In the genomic region with DNA sequence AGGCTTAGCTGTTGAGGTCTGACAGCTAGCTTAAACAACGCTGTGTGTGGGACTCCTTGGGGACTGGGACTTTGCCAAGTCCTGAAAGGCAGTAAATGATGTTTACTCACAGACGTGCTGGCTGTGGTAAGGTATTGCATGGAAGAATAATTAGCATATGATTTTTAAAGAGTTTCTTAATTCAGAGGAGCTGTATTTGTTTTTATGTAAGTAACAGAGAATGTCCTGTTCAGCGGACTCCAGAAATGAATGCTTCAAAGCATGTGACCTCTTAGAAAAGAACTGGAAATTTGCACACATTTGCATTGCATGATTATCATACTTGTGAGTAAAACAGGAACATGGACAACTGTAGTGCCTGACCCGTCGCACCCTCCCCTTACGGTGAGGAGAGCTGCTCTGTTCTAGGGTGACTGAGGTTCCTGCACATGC, we compare ENCODE assay signal across 14 cellular contexts.
DNase-seq lines count a peak whose midpoint lies in the region; ATAC-seq and TF ChIP-seq lines count a peak whose summit lies in the region.
"Had no signal": no experiment of that assay in that cellular context is flagged by ENCODE, and none has a peak within 500 bp of the region (broad histone marks: within the 10 kb centered on the region; RNA-seq: fewer than 3 reads in every experiment).

No MANE protein-coding gene starts in this region.

- H3K79me2 ChIP-seq in GM23338 (replicated peaks; ENCODE audit: insufficient read depth) = no peaks in the 10 kb centered on the region

- no peaks in the 10 kb centered on the region for H3K36me3 ChIP-seq in GM23338 (ENCODE audit: insufficient read depth)
- no peaks in the 10 kb centered on the region for H3K36me3 ChIP-seq in H7 (replicated peaks; ENCODE audit: control insufficient read depth, insufficient read depth, low read length)

- H3K4me1 ChIP-seq in GM23338 (ENCODE audit: insufficient read depth) = peaks cover 14% of the 10 kb centered on the region

- no peak overlapping the region for H3K4me3 ChIP-seq in GM23338
- peak overlapping the region in 1 of 59 donors; percentile 10 for H3K4me3 ChIP-seq in dorsolateral prefrontal cortex
- H3K4me3 ChIP-seq in H7 (ENCODE audit: insufficient read depth, low read depth, low read length) = no peak overlapping the region
- no peak overlapping the region for H3K4me3 ChIP-seq in lower leg skin (ENCODE audit: low read depth, poor library complexity, severe bottlenecking)

- intact Hi-C loops in dorsolateral prefrontal cortex (cut with DNase I) = no loop called here
- intact Hi-C loops in lower leg skin (cut with DNase I; ENCODE audit: low total_unique reads) = no loop called here

- TF ChIP-seq POLR2A in lower leg skin (IDR thresholded peaks at IDR 0.05) = no peak

- ATAC-seq in GM23338 (no peak), GM18517 (IDR thresholded peaks at IDR 0.05; ENCODE audit: unreplicated experiment) (no peak)

- H3K27ac ChIP-seq in GM23338 (ENCODE audit: low read depth) = no peak overlapping the region
- peak overlapping the region in 43 of 59 donors; percentile 2 to 79 (median 51) for H3K27ac ChIP-seq in dorsolateral prefrontal cortex

- H3K27ac Mint-ChIP-seq in GM23338 = no peak overlapping the region
- H3K27ac Mint-ChIP-seq: HFFc6 had no signal

- DNase-seq in GM23338 (ENCODE audit: low spot score) = no peak
- DNase-seq in NCI-H2107 treated with DMSO at 0.1 percent for 48 hours (lab: John Stamatoyannopoulos, UW; ENCODE audit: unreplicated experiment) = peak; percentile 66
- DNase-seq in dorsolateral prefrontal cortex = no peak
- peak; percentile 44 for DNase-seq in pons (ENCODE audit: low spot score)
- DNase-seq in H7 = no peak
- no peak for DNase-seq in lower leg skin (ENCODE audit: low spot score in 2 of 2)
- no peak for DNase-seq in HUDEP-2 (lab: John Stamatoyannopoulos, UW; ENCODE audit: unreplicated experiment in 76 of 76)
- DNase-seq: activated CD4-positive, alpha-beta T cell treated with anti-CD3 and anti-CD28 coated beads for 48 hours; cortex of kidney; HFFc6; MV-4-11; stimulated activated CD4-positive, alpha-beta T cell treated with anti-CD3 and anti-CD28 coated beads, Interleukin-15, amount 100 ng/mL, for 24 hours; stimulated activated naive CD4-positive, alpha-beta T cell had no signal

- peak overlapping the region; percentile 49; the same call in 1 of the 2 replicates for H3K4me2 ChIP-seq in GM23338

- H3K4me3 Mint-ChIP-seq in GM23338 = no peak overlapping the region
- H3K4me3 Mint-ChIP-seq: HFFc6 had no signal

- peaks cover 1% of the 10 kb centered on the region for H3K27me3 Mint-ChIP-seq in GM23338 (ENCODE audit: insufficient read depth, low read depth, poor library complexity)

- no peaks in the 10 kb centered on the region for H4K20me1 ChIP-seq in GM23338 (replicated peaks; ENCODE audit: insufficient read depth)

- no peaks in the 10 kb centered on the region for H3K9me3 Mint-ChIP-seq in GM23338
- H3K9me3 Mint-ChIP-seq: HFFc6 had no signal

- no peaks in the 10 kb centered on the region for H3F3A ChIP-seq in GM23338 (replicated peaks; ENCODE audit: low read depth)

- H3K27me3 ChIP-seq in GM23338 (ENCODE audit: insufficient read depth) = no peaks in the 10 kb centered on the region
- H3K27me3 ChIP-seq in dorsolateral prefrontal cortex = no peaks in the 10 kb centered on the region
- no peaks in the 10 kb centered on the region for H3K27me3 ChIP-seq in H7 (ENCODE audit: control insufficient read depth, insufficient read depth, low read length)

- peaks cover 9% of the 10 kb centered on the region for H3K4me1 Mint-ChIP-seq in GM23338

- H3K9me2 ChIP-seq in GM23338 (ENCODE audit: insufficient read depth) = peaks cover 10% of the 10 kb centered on the region; the same call in 1 of the 2 replicates

- TF ChIP-seq CTCF in GM23338 (conservative IDR thresholded peaks at IDR 0.05; ENCODE audit: low read depth in 2 of 2) = no peak
- no peak for TF ChIP-seq CTCF in dorsolateral prefrontal cortex (IDR thresholded peaks at IDR 0.05 in 54 of 56, conservative IDR thresholded peaks at IDR 0.05 in 2 of 56; ENCODE audit: low read depth in 1 of 56, partially characterized antibody in 56 of 56)
- TF ChIP-seq CTCF in lower leg skin (IDR thresholded peaks at IDR 0.05) = no peak

- H3K36me3 Mint-ChIP-seq in GM23338 (ENCODE audit: low read depth) = no peaks in the 10 kb centered on the region

- H2AFZ ChIP-seq in GM23338 = peak overlapping the region; percentile 66; the same call in 1 of the 2 replicates

- 60 to 63% methylated on average over 6 of the region's 6 CpGs for WGBS in lower leg skin, 2 donors

TF ChIP-seq in GM23338, 12 proteins besides CTCF, POLR2A, EP300 and RAD21:
- no peak for TF ChIP-seq ZNF331 (CRISPR knock-in tag; IDR thresholded peaks at IDR 0.05; ENCODE audit: low read depth)
- TF ChIP-seq CREB1 (CRISPR knock-in tag; IDR thresholded peaks at IDR 0.05; ENCODE audit: low read depth) = no peak
- TF ChIP-seq POLR2AphosphoS5 (IDR thresholded peaks at IDR 0.05; ENCODE audit: low read depth) = no peak

Comparison
In these comparisons a context has a peak if more than half of its experiments do, and no peak if none do; other contexts are left out.
1. DNase-seq: peak in NCI-H2107 treated with DMSO at 0.1 percent for 48 hours (single experiment) and pons (single experiment); none in GM23338 (single experiment), dorsolateral prefrontal cortex (0 of 10), H7 (single experiment), lower leg skin (0 of 2) and HUDEP-2 (0 of 76).